In the genomic region with DNA sequence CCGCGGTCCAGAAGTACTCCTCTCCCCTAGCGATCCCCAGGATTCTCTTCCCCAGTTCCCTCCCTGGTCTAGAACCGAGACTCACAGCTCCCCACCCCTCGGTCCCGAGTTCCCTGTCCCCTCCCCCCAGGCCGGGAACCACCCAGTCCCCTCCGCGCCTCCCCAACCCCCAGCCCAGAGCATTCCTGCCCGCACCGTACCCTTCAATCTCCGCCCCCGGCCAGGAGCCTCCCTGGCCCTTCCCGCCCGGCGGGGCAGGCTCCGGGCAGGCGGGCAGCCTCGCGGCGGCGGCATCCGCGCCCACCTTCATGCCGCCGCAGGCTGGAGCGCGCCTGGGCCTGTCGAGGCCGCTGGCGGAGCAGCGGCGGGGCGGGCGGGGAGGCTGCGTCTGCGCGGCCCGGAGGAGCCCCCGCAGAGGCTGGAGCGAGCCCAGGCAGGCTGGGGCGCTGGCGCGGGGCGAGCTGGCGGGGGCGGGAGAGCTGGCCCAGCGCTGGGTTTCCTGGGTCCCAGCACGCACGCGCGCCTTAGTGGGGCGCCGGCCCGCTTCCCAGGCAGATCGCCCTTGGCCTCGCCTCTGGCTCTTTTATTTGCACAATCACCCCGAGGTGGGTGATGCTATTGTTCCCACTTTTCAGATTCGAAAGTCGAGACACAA, we compare ENCODE assay signal across 8 cellular contexts. TPM values are rescaled to one million over a fixed set of nuclear protein-coding genes. Genes with fewer than 3 reads are reported as not detected.
DNase-seq lines count a peak whose midpoint lies in the region; ATAC-seq lines count a peak whose summit lies in the region.

No MANE protein-coding gene starts in this region.

- ATAC-seq in sciatic nerve = peak; percentile 47

- DNase-seq in DMS 273 (lab: John Stamatoyannopoulos, UW; ENCODE audit: unreplicated experiment) = peak; percentile 91
- no peak for DNase-seq in DMS 273 treated with DMSO at 0.1 percent for 48 hours (lab: John Stamatoyannopoulos, UW)
- DNase-seq in HT-29 (ENCODE audit: low spot score) = peak; percentile 8
- DNase-seq in activated naive CD8-positive, alpha-beta T cell treated with anti-CD3 and anti-CD28 coated beads for 36 hours = peak; percentile 57
- peak; percentile 52 for DNase-seq in hepatic stellate cell (ENCODE audit: low spot score)
- DNase-seq in sciatic nerve (ENCODE audit: low spot score) = peak; percentile 79
- DNase-seq in NCI-H526 treated with DMSO at 0.1 percent for 48 hours (lab: John Stamatoyannopoulos, UW) = no peak
- no peak for DNase-seq in NCI-H446 (lab: John Stamatoyannopoulos, UW)

- H3K4me3 Mint-ChIP-seq in activated naive CD8-positive, alpha-beta T cell treated with anti-CD3 and anti-CD28 coated beads for 36 hours = peak overlapping the region; percentile 74

- intact Hi-C loops in sciatic nerve (cut with DNase I) = loop anchor here (10.0 kb wide), 1 partner anchor 103 kb away; a partner anchor contains a TSS

- no peaks in the 10 kb centered on the region for H3K36me3 Mint-ChIP-seq in activated naive CD8-positive, alpha-beta T cell treated with anti-CD3 and anti-CD28 coated beads for 36 hours

- peaks cover 18% of the 10 kb centered on the region for H3K4me1 Mint-ChIP-seq in activated naive CD8-positive, alpha-beta T cell treated with anti-CD3 and anti-CD28 coated beads for 36 hours

- no peaks in the 10 kb centered on the region for H3K27me3 Mint-ChIP-seq in activated naive CD8-positive, alpha-beta T cell treated with anti-CD3 and anti-CD28 coated beads for 36 hours

- H3K27ac Mint-ChIP-seq in activated naive CD8-positive, alpha-beta T cell treated with anti-CD3 and anti-CD28 coated beads for 36 hours = no peak overlapping the region

- no peaks in the 10 kb centered on the region for H3K9me3 Mint-ChIP-seq in activated naive CD8-positive, alpha-beta T cell treated with anti-CD3 and anti-CD28 coated beads for 36 hours

RNA-seq across cellular contexts. Expression of a gene that starts 22.2 kb away (rescaled TPM):
- total RNA-seq in HT-29 (2014; rRNA removed; shearing (Covaris generic)) = not detected in 2 replicates
- total RNA-seq in activated naive CD8-positive, alpha-beta T cell treated with anti-CD3 and anti-CD28 coated beads for 36 hours = 10 to 100 TPM; 23.9 to 24.1 TPM
- 3.2 TPM for total RNA-seq in sciatic nerve

Comparison
In these comparisons a context has a peak if more than half of its experiments do, and no peak if none do; other contexts are left out.
1. DNase-seq: peak in DMS 273 (single experiment), HT-29 (single experiment), activated naive CD8-positive, alpha-beta T cell treated with anti-CD3 and anti-CD28 coated beads for 36 hours (single experiment), hepatic stellate cell (single experiment) and sciatic nerve (single experiment); none in DMS 273 treated with DMSO at 0.1 percent for 48 hours (single experiment), NCI-H526 treated with DMSO at 0.1 percent for 48 hours (single experiment) and NCI-H446 (0 of 2).